Comparison of ENCODE assay signal across 38 cellular contexts in the genomic region with DNA sequence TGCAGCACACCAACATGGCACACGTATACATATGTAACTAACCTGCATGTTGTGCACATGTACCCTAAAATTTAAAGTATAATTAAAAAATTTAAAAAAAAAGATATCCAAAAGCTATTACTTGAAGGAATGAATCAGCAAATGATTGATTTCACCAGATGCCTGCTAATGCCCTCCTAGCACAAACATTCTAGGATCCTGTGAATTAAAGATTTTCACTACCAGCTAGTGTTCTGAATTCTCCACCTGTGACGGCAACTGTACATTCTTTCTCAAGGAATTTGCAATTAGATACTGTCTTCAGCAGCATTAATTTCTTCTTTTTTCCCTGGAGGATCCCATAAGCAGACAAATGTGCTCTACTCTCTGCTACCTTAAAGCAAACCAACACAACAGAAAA.
"Had no signal": no experiment of that assay in that cellular context is flagged by ENCODE, and none has a peak within 500 bp of the region (broad histone marks: within the 10 kb centered on the region; RNA-seq: fewer than 3 reads in every experiment).

No MANE protein-coding gene starts in this region.

- H3K9me3 Mint-ChIP-seq: activated naive CD8-positive, alpha-beta T cell treated with anti-CD3 and anti-CD28 coated beads for 36 hours; activated T-helper 1 cell treated with anti-CD3 and anti-CD28 coated beads, Interleukin-12 subunit alpha, Interleukin-12 subunit beta, Interleukin-2, Interleukin-4 antibody, amounts not matched to agents 30 ng/mL and 10 ng/mL and 1 ng/mL, durations not matched to agents 14 hours and 24 hours and 36 hours; central memory CD8-positive, alpha-beta T cell had no signal

- H3K27me3 Mint-ChIP-seq: activated naive CD8-positive, alpha-beta T cell treated with anti-CD3 and anti-CD28 coated beads, Interleukin-2, amount 10 ng/mL, durations not matched to agents 7 days and 5 days had no signal

- H3K27me3 ChIP-seq: adrenal gland, ascending aorta, body of pancreas, brain microvascular endothelial cell, breast epithelium, cardiac muscle cell had no signal

- H3K36me3 ChIP-seq: adrenal gland, ascending aorta, brain microvascular endothelial cell, breast epithelium, cardiac muscle cell had no signal

- H3K4me3 ChIP-seq: adrenal gland, ascending aorta, body of pancreas, breast epithelium, cardiac muscle cell had no signal

- H3K36me3 Mint-ChIP-seq: activated naive CD4-positive, alpha-beta T cell treated with anti-CD3 and anti-CD28 coated beads, Interleukin-2, amount 10 ng/mL, durations not matched to agents 7 days and 5 days; activated naive CD8-positive, alpha-beta T cell; activated naive CD8-positive, alpha-beta T cell treated with anti-CD3 and anti-CD28 coated beads for 36 hours; activated naive CD8-positive, alpha-beta T cell treated with anti-CD3 and anti-CD28 coated beads, Interleukin-2, amount 10 ng/mL, durations not matched to agents 7 days and 5 days; brain had no signal

- DNase-seq: activated effector memory CD4-positive, alpha-beta T cell treated with anti-CD3 and anti-CD28 coated beads, Interleukin-2, amount 50 U/mL, for 16 hours; activated effector memory CD4-positive, alpha-beta T cell treated with Interleukin-2 at 50 U/mL for 16 hours; activated gamma-delta T cell; activated gamma-delta T cell treated with Interleukin-2 at 50 U/mL for 16 hours; activated naive CD4-positive, alpha-beta T cell; activated naive CD4-positive, alpha-beta T cell treated with anti-CD3 and anti-CD28 coated beads for 36 hours; activated naive CD4-positive, alpha-beta T cell treated with anti-CD3 and anti-CD28 coated beads, Interleukin-2, amount 10 ng/mL, durations not matched to agents 7 days and 5 days; activated naive CD4-positive, alpha-beta T cell treated with anti-CD3 and anti-CD28 coated beads, Interleukin-2, amount 50 U/mL, for 16 hours; activated naive CD4-positive, alpha-beta T cell treated with Interleukin-2 at 50 U/mL for 16 hours; activated naive CD8-positive, alpha-beta T cell treated with anti-CD3 and anti-CD28 coated beads for 36 hours; activated naive CD8-positive, alpha-beta T cell treated with anti-CD3 and anti-CD28 coated beads, Interleukin-2, amount 10 ng/mL, durations not matched to agents 7 days and 5 days; activated naive CD8-positive, alpha-beta T cell treated with anti-CD3 and anti-CD28 coated beads, Interleukin-2, amount 50 U/mL, for 24 hours; activated T-cell treated with anti-CD3 and anti-CD28 coated beads, Interleukin-2, amount 50 U/mL, for 1 hour; activated T-cell treated with anti-CD3 and anti-CD28 coated beads, Interleukin-2, amount 50 U/mL, for 24 hours; activated T-cell treated with anti-CD3 and anti-CD28 coated beads, Interleukin-2, amount 50 U/mL, for 4 hours; activated T-cell treated with anti-CD3 and anti-CD28 coated beads, Interleukin-2, amount 50 U/mL, for 48 hours; activated T-cell treated with anti-CD3 and anti-CD28 coated beads, Interleukin-2, amount 50 U/mL, for 72 hours; adrenal gland; amniotic stem cell; amygdala; anterior cingulate cortex; aorta; body of pancreas; brain microvascular endothelial cell; caudate nucleus; central memory CD4-positive, alpha-beta T cell; cerebellar nuclear complex had no signal

- H3K4me3 Mint-ChIP-seq: activated naive CD4-positive, alpha-beta T cell treated with anti-CD3 and anti-CD28 coated beads for 36 hours; activated naive CD4-positive, alpha-beta T cell treated with anti-CD3 and anti-CD28 coated beads, Interleukin-2, amount 10 ng/mL, durations not matched to agents 7 days and 5 days; activated naive CD4-positive, alpha-beta T cell treated with anti-CD3 and anti-CD28 coated beads, Interleukin-2, amount 50 U/mL, for 24 hours; activated naive CD8-positive, alpha-beta T cell; activated naive CD8-positive, alpha-beta T cell treated with anti-CD3 and anti-CD28 coated beads for 36 hours; activated naive CD8-positive, alpha-beta T cell treated with anti-CD3 and anti-CD28 coated beads, Interleukin-2, amount 10 ng/mL, durations not matched to agents 7 days and 5 days; activated naive CD8-positive, alpha-beta T cell treated with anti-CD3 and anti-CD28 coated beads, Interleukin-2, amount 50 U/mL, for 24 hours; activated T-cell treated with anti-CD3 and anti-CD28 coated beads, Interleukin-2, amount 50 U/mL, for 24 hours; activated T-cell treated with anti-CD3 and anti-CD28 coated beads, Interleukin-2, amount 50 U/mL, for 4 hours; activated T-cell treated with anti-CD3 and anti-CD28 coated beads, Interleukin-2, amount 50 U/mL, for 72 hours; activated T-helper 1 cell treated with anti-CD3 and anti-CD28 coated beads, Interleukin-12 subunit alpha, Interleukin-12 subunit beta, Interleukin-2, Interleukin-4 antibody, amounts not matched to agents 30 ng/mL and 10 ng/mL and 1 ng/mL, durations not matched to agents 14 hours and 24 hours and 36 hours; activated T-helper 17 cell treated with anti-CD3 and anti-CD28 coated beads, Interleukin-2, amount 50 U/mL, for 72 hours; brain; central memory CD8-positive, alpha-beta T cell had no signal

- H3K27ac Mint-ChIP-seq: activated naive CD4-positive, alpha-beta T cell treated with anti-CD3 and anti-CD28 coated beads for 36 hours; activated naive CD4-positive, alpha-beta T cell treated with anti-CD3 and anti-CD28 coated beads, Interleukin-2, amount 10 ng/mL, durations not matched to agents 7 days and 5 days; activated naive CD4-positive, alpha-beta T cell treated with anti-CD3 and anti-CD28 coated beads, Interleukin-2, amount 50 U/mL, for 24 hours; activated naive CD4-positive, alpha-beta T cell treated with anti-CD3 and anti-CD28 coated beads, Interleukin-2, amount 50 U/mL, for 72 hours; activated naive CD8-positive, alpha-beta T cell; activated naive CD8-positive, alpha-beta T cell treated with anti-CD3 and anti-CD28 coated beads for 36 hours; activated naive CD8-positive, alpha-beta T cell treated with anti-CD3 and anti-CD28 coated beads, Interleukin-2, amount 10 ng/mL, durations not matched to agents 7 days and 5 days; activated naive CD8-positive, alpha-beta T cell treated with anti-CD3 and anti-CD28 coated beads, Interleukin-2, amount 50 U/mL, for 24 hours; activated T-cell treated with anti-CD3 and anti-CD28 coated beads, Interleukin-2, amount 50 U/mL, for 24 hours; activated T-cell treated with anti-CD3 and anti-CD28 coated beads, Interleukin-2, amount 50 U/mL, for 72 hours; activated T-helper 1 cell treated with anti-CD3 and anti-CD28 coated beads, Interleukin-12 subunit alpha, Interleukin-12 subunit beta, Interleukin-2, Interleukin-4 antibody, amounts not matched to agents 30 ng/mL and 10 ng/mL and 1 ng/mL, durations not matched to agents 14 hours and 24 hours and 36 hours; activated T-helper 17 cell treated with anti-CD3 and anti-CD28 coated beads, Interleukin-2, amount 50 U/mL, for 72 hours; activated T-helper 2 cell treated with anti-CD3 and anti-CD28 coated beads, Interferon-gamma antibody, Interleukin-2, Interleukin-4, amounts not matched to agents 10 μg/mL and 5 μg/mL and 100 μg/mL, durations not matched to agents 14 hours and 24 hours and 36 hours; brain had no signal

- H3K9me3 ChIP-seq: adrenal gland, ascending aorta, body of pancreas, breast epithelium had no signal

- H3K27ac ChIP-seq: adrenal gland, ascending aorta, body of pancreas, brain microvascular endothelial cell, breast epithelium, cardiac muscle cell had no signal

- H3K4me1 ChIP-seq: adrenal gland, ascending aorta, breast epithelium had no signal

- H3K4me1 Mint-ChIP-seq: activated naive CD4-positive, alpha-beta T cell treated with anti-CD3 and anti-CD28 coated beads, Interleukin-2, amount 10 ng/mL, durations not matched to agents 7 days and 5 days; activated naive CD4-positive, alpha-beta T cell treated with anti-CD3 and anti-CD28 coated beads, Interleukin-2, amount 50 U/mL, for 24 hours; activated naive CD8-positive, alpha-beta T cell treated with anti-CD3 and anti-CD28 coated beads for 36 hours; activated naive CD8-positive, alpha-beta T cell treated with anti-CD3 and anti-CD28 coated beads, Interleukin-2, amount 10 ng/mL, durations not matched to agents 7 days and 5 days; activated naive CD8-positive, alpha-beta T cell treated with anti-CD3 and anti-CD28 coated beads, Interleukin-2, amount 50 U/mL, for 24 hours; activated T-helper 17 cell treated with anti-CD3 and anti-CD28 coated beads, Interleukin-2, amount 50 U/mL, for 72 hours; central memory CD8-positive, alpha-beta T cell had no signal
